Comparison of ENCODE assay signal across 21 cellular contexts in genomic region chr13:98942997-98943396, GRCh38. TPM values are rescaled to one million over a fixed set of nuclear protein-coding genes. Genes with fewer than 3 reads are reported as not detected.
DNase-seq lines count a peak whose midpoint lies in the region; ATAC-seq, FAIRE-seq and TF ChIP-seq lines count a peak whose summit lies in the region.
"Had no signal": no experiment of that assay in that cellular context is flagged by ENCODE, and none has a peak within 500 bp of the region (broad histone marks: within the 10 kb centered on the region; RNA-seq: fewer than 3 reads in every experiment).

No MANE protein-coding gene starts in this region.

- DNase-seq in Right ventricle myocardium inferior (ENCODE audit: missing footprints) (no peak), left cardiac atrium (no peak), bronchial epithelial cell (ENCODE audit: low read depth) (no peak), fibroblast of peridontal ligament (ENCODE audit: extremely low read depth) (peak; percentile 57), pons (ENCODE audit: low spot score) (peak; percentile 58), kidney glomerular epithelial cell (lab: John Stamatoyannopoulos, UW) (no peak)
- DNase-seq: CD8-positive, alpha-beta memory T cell; DMS79; H7; NCI-H187 treated with DMSO at 0.1 percent for 48 hours; NCI-H69; NK-92 treated with Interleukin-12 subunit alpha and Interleukin-12 subunit beta, amount 100 ng/mL, for 24 hours; RPMI8226; SJCRH30 had no signal

- no peaks in the 10 kb centered on the region for H3K36me3 ChIP-seq in bronchial epithelial cell (ENCODE audit: control insufficient read depth, insufficient read depth, low read length)
- H3K36me3 ChIP-seq: BLaER1 treated with 17β-estradiol and CSF1 and Interleukin-3, amounts not matched to agents 10 nM and 100 nM; SJCRH30 had no signal

- ATAC-seq in Right ventricle myocardium inferior (peak; percentile 25), left cardiac atrium (no peak), GM19023 (IDR thresholded peaks at IDR 0.05; ENCODE audit: unreplicated experiment) (no peak), esophagus mucosa (no peak)
- ATAC-seq: GM12878, K562 had no signal

- FAIRE-seq in bronchial epithelial cell (lab: Jason Lieb, UNC) = peak; percentile 88
- FAIRE-seq: GM12878, GM18507, HTR-8/SVneo, K562 had no signal

- TF ChIP-seq CTCF in bronchial epithelial cell (IDR thresholded peaks at IDR 0.05; ENCODE audit: insufficient read depth, low read length, severe bottlenecking) = no peak

- H3K27me3 ChIP-seq in bronchial epithelial cell (ENCODE audit: control insufficient read depth, insufficient read depth, low read length) = no peaks in the 10 kb centered on the region
- H3K27me3 ChIP-seq: BLaER1 treated with 17β-estradiol and CSF1 and Interleukin-3, amounts not matched to agents 10 nM and 100 nM; SJCRH30 had no signal

- intact Hi-C loops in Right ventricle myocardium inferior (cut with DNase I) (no loop called here), left cardiac atrium (cut with DNase I) (no loop called here)

- no peak overlapping the region for H3K4me3 ChIP-seq in bronchial epithelial cell (ENCODE audit: low read depth, low read length)
- H3K4me3 ChIP-seq: BLaER1 treated with 17β-estradiol and CSF1 and Interleukin-3, amounts not matched to agents 10 nM and 100 nM; GM12878; K562; SJCRH30 had no signal

RNA-seq across cellular contexts. Expression of gene DOCK9, which starts 34.9 kb away (rescaled TPM):
- total RNA-seq in Right ventricle myocardium inferior (34.9 TPM), left cardiac atrium (10 to 100 TPM; 42.1 to 67.5 TPM), bronchial epithelial cell (62.1 and 72.9 TPM in 2 replicates), esophagus mucosa (97.3 TPM)

Comparison
In these comparisons a context has a peak if more than half of its experiments do, and no peak if none do; other contexts are left out.
1. DNase-seq: peak in fibroblast of peridontal ligament (single experiment) and pons (single experiment); none in Right ventricle myocardium inferior (single experiment), left cardiac atrium (single experiment), bronchial epithelial cell (single experiment) and kidney glomerular epithelial cell (single experiment).